8 cellular contexts compared by ENCODE assay signal in the genomic region with DNA sequence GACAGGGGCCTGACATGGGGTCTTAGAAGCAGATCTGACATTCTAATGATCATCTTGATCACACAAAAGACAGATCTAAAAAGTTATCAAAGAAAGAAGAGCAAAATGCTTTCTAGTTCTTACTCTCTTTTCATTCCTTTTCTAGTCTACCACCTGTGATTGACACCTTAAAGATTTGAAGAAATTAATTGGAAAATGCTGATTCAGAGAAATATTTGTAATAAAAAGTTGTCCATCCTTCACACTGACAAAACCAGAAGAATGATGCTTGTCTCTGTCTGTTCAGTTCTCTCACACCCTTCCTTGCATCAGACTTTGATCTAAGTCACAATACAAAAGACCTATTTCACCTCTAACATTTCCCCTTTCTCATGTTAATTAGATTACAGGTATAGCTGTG.
"Had no signal": no experiment of that assay in that cellular context is flagged by ENCODE, and none has a peak within 500 bp of the region (broad histone marks: within the 10 kb centered on the region; RNA-seq: fewer than 3 reads in every experiment).

No MANE protein-coding gene starts in this region.

- DNase-seq: GDM1, GF-D8 had no signal

- ATAC-seq: GM12878 had no signal

- H3K4me3 ChIP-seq: GM12878 had no signal

- FAIRE-seq: G401.6, GM12878, GM12891, GM12892, GM18507, GM19239 had no signal
